Comparison of ENCODE assay signal across 8 cellular contexts in genomic region chr1:116737020-116737854, GRCh38.
DNase-seq lines count a peak whose midpoint lies in the region; ATAC-seq and TF ChIP-seq lines count a peak whose summit lies in the region.

No MANE protein-coding gene starts in this region.

- ATAC-seq in HG02588 (IDR thresholded peaks at IDR 0.05; ENCODE audit: unreplicated experiment), result peak; percentile 27

- in situ Hi-C loops in T47D (cut with HindIII; ENCODE audit: low pct_unique_long_range_greater_than_20kb, low sequenced_read_pairs), result no loop called here

- TF ChIP-seq CTCF in GM10266 (IDR thresholded peaks at IDR 0.05; ENCODE audit: control insufficient read depth, insufficient read depth, low read depth, missing control alignments) (peak; percentile 92), VCaP (conservative IDR thresholded peaks at IDR 0.05) (peak; percentile 91)

- H3K27ac ChIP-seq in VCaP, result no peak overlapping the region

- DNase-seq in GM10266 (ENCODE audit: extremely low spot score) (peak; percentile 75), NCI-H2107 (lab: John Stamatoyannopoulos, UW) (peak; percentile 40), T47D (ENCODE audit: low read depth in 1 of 2, low spot score in 1 of 2) (peak; percentile 25 to 63), kidney glomerular epithelial cell (lab: John Stamatoyannopoulos, UW) (peak; percentile 48), NCI-H524 treated with DMSO at 0.1 percent for 48 hours (lab: John Stamatoyannopoulos, UW) (no peak)
- peak; percentile 74 for DNase-seq in stimulated activated CD4-positive, alpha-beta T cell treated with anti-CD3 and anti-CD28 coated beads, Interleukin-4, amount 100 ng/mL, for 1 hour
